23 cellular contexts compared by ENCODE assay signal in the genomic region with DNA sequence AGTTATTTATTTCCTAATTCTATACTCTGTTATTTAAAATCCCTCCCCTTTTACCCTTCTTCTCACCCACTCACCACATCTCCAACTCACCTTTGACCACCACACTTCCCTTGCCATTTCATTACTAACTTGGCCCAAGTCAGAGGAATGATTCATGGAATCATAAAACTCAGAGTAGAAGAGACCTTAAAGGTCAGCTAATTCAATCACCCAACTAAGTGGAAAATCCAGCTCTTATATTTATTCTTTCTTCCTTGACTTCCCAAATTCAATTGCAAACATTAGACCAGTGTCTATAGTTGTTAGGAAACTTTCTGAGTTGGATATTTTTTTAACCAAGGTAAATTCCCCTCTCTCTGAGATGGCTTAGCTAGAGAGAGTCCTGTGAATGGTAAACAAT. TPM values are rescaled to one million over a fixed set of nuclear protein-coding genes. Genes with fewer than 3 reads are reported as not detected.
"Had no signal": no experiment of that assay in that cellular context is flagged by ENCODE, and none has a peak within 500 bp of the region (broad histone marks: within the 10 kb centered on the region; RNA-seq: fewer than 3 reads in every experiment).

No MANE protein-coding gene starts in this region.

- H3K27ac ChIP-seq: coronary artery, gastroesophageal sphincter, heart left ventricle, hepatocyte, lower lobe of right lung, pancreas, right atrium auricular region, thoracic aorta, tibial nerve, upper lobe of left lung had no signal

- ATAC-seq: gastroesophageal sphincter; heart left ventricle; left ventricle myocardium superior; lower lobe of right lung; naive thymus-derived CD8-positive, alpha-beta T cell; pancreas; sciatic nerve had no signal

- H3K4me1 Mint-ChIP-seq: central memory CD8-positive, alpha-beta T cell; naive thymus-derived CD8-positive, alpha-beta T cell had no signal

- H3K4me1 ChIP-seq: gastroesophageal sphincter, heart left ventricle, lower lobe of right lung, pancreas, right atrium auricular region, tibial nerve, upper lobe of left lung had no signal

- H3K9me3 Mint-ChIP-seq: central memory CD8-positive, alpha-beta T cell; naive thymus-derived CD8-positive, alpha-beta T cell had no signal

- H3K36me3 Mint-ChIP-seq: naive thymus-derived CD8-positive, alpha-beta T cell had no signal

- H3K27me3 ChIP-seq: gastroesophageal sphincter, heart left ventricle, hepatocyte, pancreas, right atrium auricular region, tibial nerve, upper lobe of left lung had no signal

- H3K27ac Mint-ChIP-seq: naive thymus-derived CD8-positive, alpha-beta T cell had no signal

- H3K4me3 Mint-ChIP-seq: central memory CD8-positive, alpha-beta T cell; naive thymus-derived CD8-positive, alpha-beta T cell had no signal

- DNase-seq: dermis blood vessel endothelial cell; effector memory CD4-positive, alpha-beta T cell; heart left ventricle; left ventricle myocardium superior; lower lobe of right lung; naive thymus-derived CD8-positive, alpha-beta T cell; occipital lobe; pancreas; stimulated activated CD4-positive, alpha-beta T cell treated with anti-CD3 and anti-CD28 coated beads, Interleukin-12 subunit alpha, Interleukin-12 subunit beta, amount 100 ng/mL, for 4 hours; stimulated activated CD4-positive, alpha-beta T cell treated with anti-CD3 and anti-CD28 coated beads, Interleukin-1b, Interleukin-23, amount 100 ng/mL, for 48 hours; stimulated activated CD4-positive, alpha-beta T cell treated with anti-CD3 and anti-CD28 coated beads, Interleukin-4, amount 100 ng/mL, for 1 hour; stimulated activated CD8-positive, alpha-beta memory T cell treated with anti-CD3 and anti-CD28 coated beads, Interleukin-4, amount 100 ng/mL, for 48 hours; stimulated activated naive CD4-positive, alpha-beta T cell; upper lobe of left lung had no signal

RNA-seq across cellular contexts. Expression of gene HEY2, which starts 26.5 kb away (rescaled TPM):
- total RNA-seq: dermis blood vessel endothelial cell, fibroblast of villous mesenchyme had no signal
